In genomic region chr4:142567199-142567598, GRCh38 we compare ENCODE assay signal across 8 cellular contexts.
DNase-seq lines count a peak whose midpoint lies in the region; ATAC-seq and TF ChIP-seq lines count a peak whose summit lies in the region.

No MANE protein-coding gene starts in this region.

- H3K27ac Mint-ChIP-seq in activated CD8-positive, alpha-beta memory T cell treated with anti-CD3 and anti-CD28 coated beads, Interleukin-2, amount 10 ng/mL, durations not matched to agents 7 days and 5 days: peak overlapping the region; percentile 90

- CTCF ChIA-PET in activated CD8-positive, alpha-beta memory T cell treated with anti-CD3 and anti-CD28 coated beads, Interleukin-2, amount 10 ng/mL, durations not matched to agents 7 days and 5 days (lab: Charles Lee): interaction anchor here (0.5 to 3.3 kb wide), 10 partner anchors 15 to 284 kb away, joined by 3 to 26 read pairs (median 3); no protein-coding TSS in a partner anchor

- peaks cover 0 to 32% (median 0%) of the 10 kb centered on the region in 3 donors for H3K4me1 ChIP-seq in gastroesophageal sphincter

- peak overlapping the region; percentile 79 for H3K4me3 Mint-ChIP-seq in activated CD8-positive, alpha-beta memory T cell treated with anti-CD3 and anti-CD28 coated beads, Interleukin-2, amount 10 ng/mL, durations not matched to agents 7 days and 5 days

- ATAC-seq in HG03066 (IDR thresholded peaks at IDR 0.05; ENCODE audit: low read depth, unreplicated experiment): peak; percentile 52
- peak; percentile 90 for ATAC-seq in activated CD8-positive, alpha-beta memory T cell treated with anti-CD3 and anti-CD28 coated beads, Interleukin-2, amount 10 ng/mL, durations not matched to agents 7 days and 5 days
- no peak for ATAC-seq in gastroesophageal sphincter
- ATAC-seq in GM21390 (IDR thresholded peaks at IDR 0.05; ENCODE audit: unreplicated experiment): no peak
- ATAC-seq in GM19455 (IDR thresholded peaks at IDR 0.05; ENCODE audit: unreplicated experiment): no peak

- no peak overlapping the region for H3K4me3 ChIP-seq in gastroesophageal sphincter

- H3K27ac ChIP-seq in gastroesophageal sphincter: peak overlapping the region; percentile 39 to 67 (median 65)

- no peaks in the 10 kb centered on the region for H3K27me3 Mint-ChIP-seq in activated CD8-positive, alpha-beta memory T cell treated with anti-CD3 and anti-CD28 coated beads, Interleukin-2, amount 10 ng/mL, durations not matched to agents 7 days and 5 days

- no peaks in the 10 kb centered on the region for H3K36me3 Mint-ChIP-seq in activated CD8-positive, alpha-beta memory T cell treated with anti-CD3 and anti-CD28 coated beads, Interleukin-2, amount 10 ng/mL, durations not matched to agents 7 days and 5 days

- peak in 1 of 4 experiments; percentile 6 for TF ChIP-seq CTCF in gastroesophageal sphincter (IDR thresholded peaks at IDR 0.05)

- peaks cover 37% of the 10 kb centered on the region for H3K4me1 Mint-ChIP-seq in activated CD8-positive, alpha-beta memory T cell treated with anti-CD3 and anti-CD28 coated beads, Interleukin-2, amount 10 ng/mL, durations not matched to agents 7 days and 5 days

- DNase-seq in activated CD8-positive, alpha-beta memory T cell treated with anti-CD3 and anti-CD28 coated beads, Interleukin-2, amount 10 ng/mL, durations not matched to agents 7 days and 5 days: peak; percentile 70
- DNase-seq in stimulated activated CD8-positive, alpha-beta memory T cell treated with anti-CD3 and anti-CD28 coated beads, Interleukin-4, amount 100 ng/mL, for 48 hours: peak; percentile 54
- DNase-seq in NCI-H146 (lab: John Stamatoyannopoulos, UW): no peak
- DNase-seq in hypothalamus (lab: John Stamatoyannopoulos, UW): no peak

- H3K9me3 ChIP-seq in gastroesophageal sphincter: no peaks in the 10 kb centered on the region

- TF ChIP-seq EP300 in gastroesophageal sphincter (IDR thresholded peaks at IDR 0.05): no peak

- no peak for TF ChIP-seq POLR2A in gastroesophageal sphincter (IDR thresholded peaks at IDR 0.05)

- no peaks in the 10 kb centered on the region for H3K27me3 ChIP-seq in gastroesophageal sphincter

- 37 to 48% methylated on average over 4 to 5 of the region's 5 CpGs for WGBS in gastroesophageal sphincter (ENCODE audit: low coverage in 1 of 2), 2 donors

- H3K9me3 Mint-ChIP-seq in activated CD8-positive, alpha-beta memory T cell treated with anti-CD3 and anti-CD28 coated beads, Interleukin-2, amount 10 ng/mL, durations not matched to agents 7 days and 5 days (ENCODE audit: low read depth): no peaks in the 10 kb centered on the region

- H3K36me3 ChIP-seq in gastroesophageal sphincter: no peaks in the 10 kb centered on the region

Comparison
In these comparisons a context has a peak if more than half of its experiments do, and no peak if none do; other contexts are left out.
1. ATAC-seq: peak in HG03066 (single experiment) and activated CD8-positive, alpha-beta memory T cell treated with anti-CD3 and anti-CD28 coated beads, Interleukin-2, amount 10 ng/mL, durations not matched to agents 7 days and 5 days (single experiment); none in gastroesophageal sphincter (single experiment), GM21390 (single experiment) and GM19455 (single experiment).
2. DNase-seq: peak in activated CD8-positive, alpha-beta memory T cell treated with anti-CD3 and anti-CD28 coated beads, Interleukin-2, amount 10 ng/mL, durations not matched to agents 7 days and 5 days (single experiment) and stimulated activated CD8-positive, alpha-beta memory T cell treated with anti-CD3 and anti-CD28 coated beads, Interleukin-4, amount 100 ng/mL, for 48 hours (single experiment); none in NCI-H146 (single experiment) and hypothalamus (0 of 51).